10 cellular contexts compared by ENCODE assay signal in the genomic region with DNA sequence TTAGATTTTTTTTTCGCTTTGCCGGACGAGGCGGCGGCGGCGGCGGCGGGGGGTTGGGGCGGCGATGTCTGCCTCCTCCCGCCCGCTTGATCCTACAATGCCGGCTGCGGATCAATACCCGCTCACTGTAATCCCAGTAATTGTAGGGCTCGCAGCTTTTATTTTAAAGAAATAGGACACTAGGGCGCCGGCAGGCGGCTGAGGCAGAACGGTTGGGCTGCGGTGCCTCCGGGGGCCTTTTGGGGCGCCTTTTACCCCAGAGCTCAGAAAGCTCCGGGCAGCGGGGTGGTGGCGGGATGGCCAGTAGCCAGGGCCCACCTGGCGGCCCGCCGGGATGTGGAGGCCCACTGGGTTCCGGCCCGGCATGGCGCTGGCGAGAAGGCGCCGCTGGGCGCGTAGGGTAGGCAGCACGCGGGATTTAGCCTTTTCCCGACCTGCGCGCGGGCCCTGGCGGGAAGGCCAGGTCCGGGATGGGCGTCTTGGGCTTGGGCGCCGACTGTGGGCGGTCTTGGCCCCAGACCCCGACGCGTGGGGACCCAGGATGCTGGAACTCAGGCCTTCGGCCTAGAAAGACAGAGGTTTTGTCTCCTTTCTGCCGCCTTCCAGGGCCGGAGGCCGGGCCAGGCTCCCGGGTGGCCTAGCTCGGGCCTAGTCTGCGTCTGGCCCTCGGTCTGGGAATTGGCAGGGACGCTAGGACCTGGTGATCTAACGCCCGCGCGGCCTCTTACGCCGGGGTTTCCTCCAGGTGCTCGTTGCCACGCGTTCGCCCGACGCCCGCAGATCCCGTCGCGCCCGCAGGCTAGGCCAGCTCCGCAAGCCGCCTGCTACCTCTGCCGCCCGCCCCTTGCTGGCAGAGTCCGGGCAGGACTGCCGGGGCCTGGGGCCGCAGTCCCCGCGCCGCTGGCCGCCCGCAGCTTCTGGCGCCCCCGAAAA. TPM values are rescaled to one million over a fixed set of nuclear protein-coding genes. Genes with fewer than 3 reads are reported as not detected.
DNase-seq lines count a peak whose midpoint lies in the region; ATAC-seq and TF ChIP-seq lines count a peak whose summit lies in the region.
"Had no signal": no experiment of that assay in that cellular context is flagged by ENCODE, and none has a peak within 500 bp of the region (broad histone marks: within the 10 kb centered on the region; RNA-seq: fewer than 3 reads in every experiment).

No MANE protein-coding gene starts in this region.

- peak; percentile 27 for ATAC-seq in activated CD8-positive, alpha-beta T cell treated with anti-CD3 and anti-CD28 coated beads for 36 hours
- no peak for ATAC-seq in activated CD8-positive, alpha-beta T cell treated with anti-CD3 and anti-CD28 coated beads, Interleukin-2, amount 10 ng/mL, durations not matched to agents 7 days and 5 days
- peak; percentile 75 for ATAC-seq in memory B cell (ENCODE audit: low read depth)

- CTCF ChIA-PET in activated CD8-positive, alpha-beta T cell treated with anti-CD3 and anti-CD28 coated beads for 36 hours (lab: Charles Lee): interaction anchor here (1.2 to 3.0 kb wide), 5 partner anchors 8 to 26 kb away, joined by 3 to 12 read pairs (median 5); no protein-coding TSS in a partner anchor
- CTCF ChIA-PET in activated CD8-positive, alpha-beta T cell treated with anti-CD3 and anti-CD28 coated beads, Interleukin-2, amount 10 ng/mL, durations not matched to agents 7 days and 5 days (lab: Charles Lee): interaction anchor here (0.6 to 3.1 kb wide), 5 partner anchors 12 to 224 kb away, joined by 3 to 11 read pairs (median 3); no protein-coding TSS in a partner anchor
- CTCF ChIA-PET in mammary epithelial cell (lab: Charles Lee; ENCODE audit: low non-redundant PET): no interaction called here

- peak overlapping the region; percentile 59 for H2AFZ ChIP-seq in mammary epithelial cell (ENCODE audit: low read depth, low read length)

- no peaks in the 10 kb centered on the region for H4K20me1 ChIP-seq in mammary epithelial cell (ENCODE audit: insufficient read depth, low read length)

- peaks cover 74% of the 10 kb centered on the region for H3K27me3 Mint-ChIP-seq in activated CD8-positive, alpha-beta T cell treated with anti-CD3 and anti-CD28 coated beads for 36 hours
- H3K27me3 Mint-ChIP-seq in activated CD8-positive, alpha-beta T cell treated with anti-CD3 and anti-CD28 coated beads, Interleukin-2, amount 10 ng/mL, durations not matched to agents 7 days and 5 days (ENCODE audit: low read depth): peaks cover 68% of the 10 kb centered on the region
- H3K27me3 Mint-ChIP-seq in memory B cell: peaks cover 22% of the 10 kb centered on the region

- POLR2A ChIA-PET in activated CD8-positive, alpha-beta T cell treated with anti-CD3 and anti-CD28 coated beads for 36 hours (lab: Charles Lee): no interaction called here
- POLR2A ChIA-PET in activated CD8-positive, alpha-beta T cell treated with anti-CD3 and anti-CD28 coated beads, Interleukin-2, amount 10 ng/mL, durations not matched to agents 7 days and 5 days (lab: Charles Lee): interaction anchor here (1.1 kb wide), 1 partner anchor 12 kb away, joined by 5 read pairs; no protein-coding TSS in a partner anchor

- H3K36me3 Mint-ChIP-seq in activated CD8-positive, alpha-beta T cell treated with anti-CD3 and anti-CD28 coated beads for 36 hours (ENCODE audit: low read depth): no peaks in the 10 kb centered on the region
- no peaks in the 10 kb centered on the region for H3K36me3 Mint-ChIP-seq in activated CD8-positive, alpha-beta T cell treated with anti-CD3 and anti-CD28 coated beads, Interleukin-2, amount 10 ng/mL, durations not matched to agents 7 days and 5 days (ENCODE audit: low read depth)
- no peaks in the 10 kb centered on the region for H3K36me3 Mint-ChIP-seq in memory B cell

- peak overlapping the region; percentile 27 for H3K4me3 Mint-ChIP-seq in activated CD8-positive, alpha-beta T cell treated with anti-CD3 and anti-CD28 coated beads for 36 hours
- no peak overlapping the region for H3K4me3 Mint-ChIP-seq in activated CD8-positive, alpha-beta T cell treated with anti-CD3 and anti-CD28 coated beads, Interleukin-2, amount 10 ng/mL, durations not matched to agents 7 days and 5 days
- peak overlapping the region; percentile 47 for H3K4me3 Mint-ChIP-seq in memory B cell

- H3K36me3 ChIP-seq in mammary epithelial cell (ENCODE audit: insufficient read depth, low read length): no peaks in the 10 kb centered on the region
- H3K36me3 ChIP-seq in testis (ENCODE audit: low read depth, missing control alignments): no peaks in the 10 kb centered on the region

- DNase-seq in activated CD8-positive, alpha-beta T cell treated with anti-CD3 and anti-CD28 coated beads for 36 hours: no peak
- DNase-seq in activated CD8-positive, alpha-beta T cell treated with anti-CD3 and anti-CD28 coated beads, Interleukin-2, amount 10 ng/mL, durations not matched to agents 7 days and 5 days: no peak
- no peak for DNase-seq in mammary epithelial cell
- peak in 1 of 2 donors; percentile 36 for DNase-seq in memory B cell (ENCODE audit: low spot score in 2 of 2)
- peak; percentile 62 for DNase-seq in testis
- no peak for DNase-seq in NCI-H510A (lab: John Stamatoyannopoulos, UW)
- DNase-seq in activated effector memory CD4-positive, alpha-beta T cell treated with Interleukin-2 at 50 U/mL for 16 hours: no peak
- no peak for DNase-seq in GF-D8 (lab: John Stamatoyannopoulos, UW)
- DNase-seq: activated CD4-positive, alpha-beta T cell treated with anti-CD3 and anti-CD28 coated beads, Interleukin-2, amount 10 ng/mL, durations not matched to agents 7 days and 5 days; NCI-H2171 treated with DMSO at 0.1 percent for 48 hours had no signal

- no TSS peak for BruUV-seq in mammary epithelial cell (replicated peaks; lab: Mats Ljungman, UMichigan)

- in situ Hi-C loops in mammary epithelial cell (cut with MboI; ENCODE audit: low sequenced_read_pairs in 2 of 2): no loop called here

- no peak overlapping the region for H3K27ac Mint-ChIP-seq in activated CD8-positive, alpha-beta T cell treated with anti-CD3 and anti-CD28 coated beads for 36 hours
- no peak overlapping the region for H3K27ac Mint-ChIP-seq in activated CD8-positive, alpha-beta T cell treated with anti-CD3 and anti-CD28 coated beads, Interleukin-2, amount 10 ng/mL, durations not matched to agents 7 days and 5 days
- no peak overlapping the region for H3K27ac Mint-ChIP-seq in memory B cell
- H3K27ac Mint-ChIP-seq: activated CD4-positive, alpha-beta T cell treated with anti-CD3 and anti-CD28 coated beads, Interleukin-2, amount 10 ng/mL, durations not matched to agents 7 days and 5 days had no signal

- H3K27me3 ChIP-seq in mammary epithelial cell (ENCODE audit: insufficient read depth, low read length) (peaks cover 43% of the 10 kb centered on the region), testis (no peaks in the 10 kb centered on the region)

- TF ChIP-seq CTCF in activated CD8-positive, alpha-beta T cell treated with anti-CD3 and anti-CD28 coated beads for 36 hours (IDR thresholded peaks at IDR 0.05): peak; percentile 36
- TF ChIP-seq CTCF in mammary epithelial cell (conservative IDR thresholded peaks at IDR 0.05 in 1 of 2, IDR thresholded peaks at IDR 0.05 in 1 of 2; ENCODE audit: extremely low read depth in 1 of 2, insufficient read depth in 1 of 2, low read depth in 1 of 2, low read length in 2 of 2) (peak; percentile 10 to 27), testis (IDR thresholded peaks at IDR 0.05) (peak in 1 of 3 experiments; percentile 9)

- no peak for TF ChIP-seq POLR2A in testis (IDR thresholded peaks at IDR 0.05)

- H3K4me1 Mint-ChIP-seq in activated CD8-positive, alpha-beta T cell treated with anti-CD3 and anti-CD28 coated beads for 36 hours (ENCODE audit: low read depth): peaks cover 15% of the 10 kb centered on the region
- H3K4me1 Mint-ChIP-seq in activated CD8-positive, alpha-beta T cell treated with anti-CD3 and anti-CD28 coated beads, Interleukin-2, amount 10 ng/mL, durations not matched to agents 7 days and 5 days (ENCODE audit: low read depth): peaks cover 15% of the 10 kb centered on the region
- H3K4me1 Mint-ChIP-seq in memory B cell: peaks cover 7% of the 10 kb centered on the region

- H3K4me3 ChIP-seq in mammary epithelial cell (replicated peaks in 1 of 3; ENCODE audit: insufficient read depth in 1 of 3, low read depth in 2 of 3, low read length in 3 of 3) (peak overlapping the region in 1 of 3 experiments; percentile 4), testis (peak overlapping the region; percentile 35 to 57)

- no peaks in the 10 kb centered on the region for H3K79me2 ChIP-seq in mammary epithelial cell (ENCODE audit: insufficient read depth, low read length)

- peaks cover 7% of the 10 kb centered on the region for H3K4me1 ChIP-seq in mammary epithelial cell (ENCODE audit: insufficient read depth, low read length)
- peaks cover 12% of the 10 kb centered on the region for H3K4me1 ChIP-seq in testis

- intact Hi-C loops in activated CD8-positive, alpha-beta T cell treated with anti-CD3 and anti-CD28 coated beads for 36 hours (cut with micrococcal nuclease): no loop called here
- intact Hi-C loops in mammary epithelial cell (cut with micrococcal nuclease): no loop called here
- intact Hi-C loops in testis (cut with DNase I; ENCODE audit: low total_unique reads): no loop called here

- H3K9ac ChIP-seq in mammary epithelial cell (ENCODE audit: insufficient read depth, low read length): no peak overlapping the region

- H3K9me3 ChIP-seq in mammary epithelial cell (replicated peaks; ENCODE audit: insufficient read depth, low read length): no peaks in the 10 kb centered on the region
- no peaks in the 10 kb centered on the region for H3K9me3 ChIP-seq in testis

- H3K4me2 ChIP-seq in mammary epithelial cell (ENCODE audit: insufficient read depth, low read depth, low read length): peak overlapping the region; percentile 68

- 11% methylated on average over 11 of the region's 93 CpGs for WGBS in mammary epithelial cell (ENCODE audit: low coverage, missing lambda C conversion rate)
- WGBS in testis, 2 donors: 3% methylated on average over 43 to 92 of the region's 93 CpGs

- dilution Hi-C loops in mammary epithelial cell (cut with HindIII; ENCODE audit: low sequenced_read_pairs): no loop called here

- H3K27ac ChIP-seq in mammary epithelial cell (ENCODE audit: insufficient read depth, low read depth, low read length): no peak overlapping the region
- H3K27ac ChIP-seq in testis: peak overlapping the region; percentile 52 to 54

- no peaks in the 10 kb centered on the region for H3K9me3 Mint-ChIP-seq in activated CD8-positive, alpha-beta T cell treated with anti-CD3 and anti-CD28 coated beads for 36 hours
- no peaks in the 10 kb centered on the region for H3K9me3 Mint-ChIP-seq in activated CD8-positive, alpha-beta T cell treated with anti-CD3 and anti-CD28 coated beads, Interleukin-2, amount 10 ng/mL, durations not matched to agents 7 days and 5 days (ENCODE audit: insufficient read depth)
- H3K9me3 Mint-ChIP-seq in memory B cell: peaks cover 2% of the 10 kb centered on the region
- H3K9me3 Mint-ChIP-seq: activated CD4-positive, alpha-beta T cell treated with anti-CD3 and anti-CD28 coated beads, Interleukin-2, amount 10 ng/mL, durations not matched to agents 7 days and 5 days had no signal

RNA-seq across cellular contexts. Expression of gene ONECUT1, which starts 15.5 kb away (rescaled TPM):
- not detected for total RNA-seq in activated CD8-positive, alpha-beta T cell treated with anti-CD3 and anti-CD28 coated beads for 36 hours
- total RNA-seq in activated CD8-positive, alpha-beta T cell treated with anti-CD3 and anti-CD28 coated beads, Interleukin-2, amount 10 ng/mL, durations not matched to agents 7 days and 5 days: not detected
- total RNA-seq in mammary epithelial cell (not detected), testis (1 to 10 TPM; 3.4 to 10.0 TPM)
- polyA plus RNA-seq in mammary epithelial cell (not detected), testis (ENCODE audit: insufficient read depth, low read depth, low replicate concordance) (3.6 TPM)
- polyA minus RNA-seq in mammary epithelial cell: not detected
- total RNA-seq: activated CD4-positive, alpha-beta T cell treated with anti-CD3 and anti-CD28 coated beads, Interleukin-2, amount 10 ng/mL, durations not matched to agents 7 days and 5 days had no signal

Comparison
In these comparisons a context has a peak if more than half of its experiments do, and no peak if none do; other contexts are left out.
1. RNA of gene ONECUT1, which starts 15.5 kb away (total RNA-seq): 3.4 to 10.0 TPM in testis; not detected in activated CD8-positive, alpha-beta T cell treated with anti-CD3 and anti-CD28 coated beads for 36 hours, not detected in activated CD8-positive, alpha-beta T cell treated with anti-CD3 and anti-CD28 coated beads, Interleukin-2, amount 10 ng/mL, durations not matched to agents 7 days and 5 days and not detected in mammary epithelial cell; every median in the first group is over 4 times any median in the second.